In genomic region chr5:131981516-131981915, GRCh38 we compare ENCODE assay signal across 28 cellular contexts. TPM values are rescaled to one million over a fixed set of nuclear protein-coding genes. Genes with fewer than 3 reads are reported as not detected.
"Had no signal": no experiment of that assay in that cellular context is flagged by ENCODE, and none has a peak within 500 bp of the region (broad histone marks: within the 10 kb centered on the region; RNA-seq: fewer than 3 reads in every experiment).

No MANE protein-coding gene starts in this region.

- H3K9me3 ChIP-seq: gastrocnemius medialis, heart right ventricle, ovary, right atrium auricular region, sigmoid colon, suprapubic skin, thyroid gland had no signal

- H3K27me3 ChIP-seq: gastrocnemius medialis, heart right ventricle, neural progenitor cell, ovary, right atrium auricular region, sigmoid colon, suprapubic skin, thyroid gland had no signal

- ATAC-seq: gastrocnemius medialis, heart right ventricle, left lobe of liver, natural killer cell had no signal

- DNase-seq: erythroblast; gastrocnemius medialis; heart right ventricle; hypothalamus; natural killer cell; nucleus accumbens; ovary; sigmoid colon; stimulated activated CD4-positive, alpha-beta T cell treated with anti-CD3 and anti-CD28 coated beads, Interleukin-2, amount 100 ng/mL, for 24 hours; stimulated activated CD4-positive, alpha-beta T cell treated with anti-CD3 and anti-CD28 coated beads, Interleukin-4, amount 100 ng/mL, for 4 hours; stimulated activated naive CD4-positive, alpha-beta T cell; thyroid gland had no signal

- FAIRE-seq: colon, islet of Langerhans, urothelium cell line had no signal

- H3K36me3 ChIP-seq: gastrocnemius medialis, heart right ventricle, neural progenitor cell, ovary, right atrium auricular region, sigmoid colon, suprapubic skin, thyroid gland had no signal

- H3K4me1 ChIP-seq: neural progenitor cell, right atrium auricular region had no signal

- H3K4me3 Mint-ChIP-seq: dendritic cell treated with granulocyte-macrophage colony-stimulating factor and Interleukin-4, amounts not matched to agents 40 ng/mL and 50 ng/mL, for 4 days; memory B cell; mesothelial cell of epicardium; natural killer cell; neural progenitor cell; type B pancreatic cell had no signal

- H3K27ac ChIP-seq: gastrocnemius medialis, heart right ventricle, neural progenitor cell, ovary, right atrium auricular region, sigmoid colon, skin epidermis, suprapubic skin, thyroid gland had no signal

- H3K4me3 ChIP-seq: gastrocnemius medialis, heart right ventricle, neural progenitor cell, ovary, right atrium auricular region, sigmoid colon, skin epidermis, suprapubic skin, thyroid gland had no signal

- H3K27ac Mint-ChIP-seq: dendritic cell treated with granulocyte-macrophage colony-stimulating factor and Interleukin-4, amounts not matched to agents 40 ng/mL and 50 ng/mL, for 4 days; memory B cell; mesothelial cell of epicardium; natural killer cell; neural progenitor cell; type B pancreatic cell had no signal

- H3K4me1 Mint-ChIP-seq: memory B cell, mesothelial cell of epicardium had no signal

- H3K9me3 Mint-ChIP-seq: dendritic cell treated with granulocyte-macrophage colony-stimulating factor and Interleukin-4, amounts not matched to agents 40 ng/mL and 50 ng/mL, for 4 days; memory B cell; mesothelial cell of epicardium; natural killer cell; type B pancreatic cell had no signal

- H3K36me3 Mint-ChIP-seq: memory B cell, mesothelial cell of epicardium, natural killer cell, neural progenitor cell, type B pancreatic cell had no signal

RNA-seq across cellular contexts. Expression of gene ACSL6, which starts 29.9 kb away (rescaled TPM):
- total RNA-seq: mesothelial cell of epicardium had no signal

RNA-seq across cellular contexts. Expression of gene MEIKIN, which starts 36.1 kb away (rescaled TPM):
- total RNA-seq: fibroblast of lung, gastrocnemius medialis, heart right ventricle, left lobe of liver, lower leg skin, mesothelial cell of epicardium, mucosa of gallbladder, myocyte, ovary, right atrium auricular region, sigmoid colon, suprapubic skin, thyroid gland had no signal
- polyA plus RNA-seq: fibroblast of lung had no signal
